20 cellular contexts compared by ENCODE assay signal in genomic region chrX:129323115-129323514, GRCh38.
DNase-seq lines count a peak whose midpoint lies in the region; ATAC-seq and TF ChIP-seq lines count a peak whose summit lies in the region.
"Had no signal": no experiment of that assay in that cellular context is flagged by ENCODE, and none has a peak within 500 bp of the region (broad histone marks: within the 10 kb centered on the region; RNA-seq: fewer than 3 reads in every experiment).

No MANE protein-coding gene starts in this region.

- H3K4me2 ChIP-seq in GM23248 (ENCODE audit: unreplicated experiment), result no peak overlapping the region
- peak overlapping the region; percentile 13; the same call in 1 of the 2 replicates for H3K4me2 ChIP-seq in KMS-11

- H3K9ac ChIP-seq in GM23248 (no peak overlapping the region), KMS-11 (no peak overlapping the region)

- TF ChIP-seq CTCF in KMS-11 (conservative IDR thresholded peaks at IDR 0.05; ENCODE audit: low read depth, low read length), result no peak
- no peak for TF ChIP-seq CTCF in left lung (IDR thresholded peaks at IDR 0.05)

- no peaks in the 10 kb centered on the region for H3F3A ChIP-seq in GM23248 (ENCODE audit: insufficient read depth)

- H3K4me1 ChIP-seq in GM23248 (ENCODE audit: insufficient read depth) (no peaks in the 10 kb centered on the region), KMS-11 (ENCODE audit: low read depth, poor library complexity, severe bottlenecking) (peaks cover 29% of the 10 kb centered on the region), left lung (no peaks in the 10 kb centered on the region)

- peak; percentile 2 for DNase-seq in GM23248
- DNase-seq in amniotic epithelial cell (ENCODE audit: low read depth), result peak; percentile 0
- DNase-seq in left lung, result no peak
- no peak for DNase-seq in activated CD4-positive, alpha-beta T cell treated with anti-CD3 and anti-CD28 coated beads, Interleukin-2, amount 50 U/mL, for 48 hours
- DNase-seq in T1000 (lab: John Stamatoyannopoulos, UW), result no peak
- DNase-seq: CD4-positive, CD25-positive, alpha-beta regulatory T cell; DND-41; GOT3; Kasumi-1; NCI-H1105; NCI-H146; NCI-H2029 treated with DMSO at 0.1 percent for 48 hours; NCI-H2171; NCI-H345; NCI-H524 treated with DMSO at 0.1 percent for 48 hours; NCI-H82; SW 1271 had no signal

- H3K27ac ChIP-seq in GM23248 (no peak overlapping the region), KMS-11 (peak overlapping the region; percentile 28), left lung (no peak overlapping the region)

- H2AFZ ChIP-seq in GM23248 (no peak overlapping the region), KMS-11 (ENCODE audit: low read depth) (peak overlapping the region; percentile 21; the same call in 1 of the 2 replicates)

- H3K27me3 ChIP-seq in GM23248 (replicated peaks; ENCODE audit: insufficient read depth) (no peaks in the 10 kb centered on the region), KMS-11 (ENCODE audit: insufficient read depth, low read depth) (no peaks in the 10 kb centered on the region), left lung (no peaks in the 10 kb centered on the region)

- WGBS in GM23248 (ENCODE audit: low coverage in 1 of 2, low lambda C conversion rate in 2 of 2, missing lambda C conversion rate in 2 of 2), 2 experiments, result 46 to 57% methylated on average over 3 of the region's 3 CpGs

- intact Hi-C loops in left lung (cut with DNase I), result no loop called here

- H3K36me3 ChIP-seq in GM23248 (ENCODE audit: low read depth) (no peaks in the 10 kb centered on the region), KMS-11 (ENCODE audit: insufficient read depth) (no peaks in the 10 kb centered on the region), left lung (no peaks in the 10 kb centered on the region)

- ATAC-seq in left lung (peak; percentile 78), HG02885 (IDR thresholded peaks at IDR 0.05; ENCODE audit: poor library complexity, unreplicated experiment) (no peak)
- ATAC-seq: HCT116 had no signal

- in situ Hi-C loops in GM23248 (cut with MboI), result no loop called here

- H3K9me3 ChIP-seq in GM23248 (ENCODE audit: low read depth) (no peaks in the 10 kb centered on the region), left lung (no peaks in the 10 kb centered on the region)

- no peak overlapping the region for H3K4me3 ChIP-seq in GM23248
- no peak overlapping the region for H3K4me3 ChIP-seq in KMS-11 (IDR thresholded peaks at IDR 0.05; ENCODE audit: insufficient read depth, low read depth, low read length)
- H3K4me3 ChIP-seq in left lung, result no peak overlapping the region

- H3K9me2 ChIP-seq in GM23248 (ENCODE audit: insufficient read depth), result no peaks in the 10 kb centered on the region

- no peaks in the 10 kb centered on the region for H4K20me1 ChIP-seq in GM23248 (ENCODE audit: insufficient read depth)
- H4K20me1 ChIP-seq in KMS-11 (ENCODE audit: insufficient read depth), result no peaks in the 10 kb centered on the region

- H3K79me2 ChIP-seq in GM23248 (ENCODE audit: insufficient read depth), result no peaks in the 10 kb centered on the region
- no peaks in the 10 kb centered on the region for H3K79me2 ChIP-seq in KMS-11 (ENCODE audit: insufficient read depth, low read depth)

Comparison
In these comparisons a context has a peak if more than half of its experiments do, and no peak if none do; other contexts are left out.
1. DNase-seq: peak in GM23248 (single experiment) and amniotic epithelial cell (single experiment); none in left lung (0 of 2), activated CD4-positive, alpha-beta T cell treated with anti-CD3 and anti-CD28 coated beads, Interleukin-2, amount 50 U/mL, for 48 hours (0 of 2) and T1000 (single experiment).